18 cellular contexts compared by ENCODE assay signal in genomic region chr5:134819404-134819963, GRCh38. TPM values are rescaled to one million over a fixed set of nuclear protein-coding genes. Genes with fewer than 3 reads are reported as not detected.
DNase-seq lines count a peak whose midpoint lies in the region; ATAC-seq, FAIRE-seq and TF ChIP-seq lines count a peak whose summit lies in the region.
"Had no signal": no experiment of that assay in that cellular context is flagged by ENCODE, and none has a peak within 500 bp of the region (broad histone marks: within the 10 kb centered on the region; RNA-seq: fewer than 3 reads in every experiment).

No MANE protein-coding gene starts in this region.

- no peaks in the 10 kb centered on the region for H3K27me3 ChIP-seq in IMR-90 (ENCODE audit: control insufficient read depth, insufficient read depth, low read length)
- no peaks in the 10 kb centered on the region for H3K27me3 ChIP-seq in left lung

- no peaks in the 10 kb centered on the region for H3K9me3 ChIP-seq in IMR-90 (ENCODE audit: control insufficient read depth, insufficient read depth, low read length)
- no peaks in the 10 kb centered on the region for H3K9me3 ChIP-seq in left lung

- no peaks in the 10 kb centered on the region for H3K4me1 ChIP-seq in IMR-90 (ENCODE audit: control insufficient read depth, insufficient read depth, low read length)
- no peaks in the 10 kb centered on the region for H3K4me1 ChIP-seq in left lung

- POLR2A ChIA-PET in IMR-90 (lab: Charles Lee; ENCODE audit: unreplicated experiment), result no interaction called here

- H3K27ac ChIP-seq in IMR-90 (ENCODE audit: insufficient read depth, low read length), result no peak overlapping the region
- H3K27ac ChIP-seq in VCaP, result peak overlapping the region; percentile 85
- no peak overlapping the region for H3K27ac ChIP-seq in left lung
- H3K27ac ChIP-seq: 22Rv1 had no signal

- H2AK5ac ChIP-seq in IMR-90 (ENCODE audit: low read depth, low read length), result no peak overlapping the region

- H3K56ac ChIP-seq in IMR-90 (ENCODE audit: extremely low read depth, insufficient read depth, low read length), result no peak overlapping the region

- no peaks in the 10 kb centered on the region for H3K4me1 Mint-ChIP-seq in activated T-cell treated with anti-CD3 and anti-CD28 coated beads, Interleukin-2, amount 50 U/mL, for 72 hours (ENCODE audit: low read depth)
- H3K4me1 Mint-ChIP-seq in activated T-cell treated with anti-CD3 and anti-CD28 coated beads, Interleukin-2, amount 50 U/mL, for 24 hours (ENCODE audit: low read depth), result no peaks in the 10 kb centered on the region

- no CpG with 5 or more reads among the region's 4 CpGs for WGBS in IMR-90 (ENCODE audit: extremely low coverage in 2 of 2, insufficient read length in 1 of 2), 2 experiments

- H2BK120ac ChIP-seq in IMR-90 (ENCODE audit: low read depth, low read length), result no peak overlapping the region

- H3K4me3 ChIP-seq in IMR-90 (ENCODE audit: insufficient read depth, low read depth, low read length) (no peak overlapping the region), left lung (no peak overlapping the region)

- peaks cover 0 to 15% of the 10 kb centered on the region in 2 donors for H3K36me3 Mint-ChIP-seq in activated T-cell treated with anti-CD3 and anti-CD28 coated beads, Interleukin-2, amount 50 U/mL, for 72 hours (ENCODE audit: insufficient read depth in 2 of 2)
- H3K36me3 Mint-ChIP-seq in activated T-cell treated with anti-CD3 and anti-CD28 coated beads, Interleukin-2, amount 50 U/mL, for 24 hours (ENCODE audit: low read depth), result peaks cover 94% of the 10 kb centered on the region

- BruUV-seq in IMR-90 (replicated peaks; lab: Mats Ljungman, UMichigan), result no TSS peak

- no peak overlapping the region for H4K5ac ChIP-seq in IMR-90 (ENCODE audit: low read depth, low read length)

- peaks cover 0 to 7% of the 10 kb centered on the region in 2 experiments; a peak in 1 of 4 replicates for H3K79me1 ChIP-seq in IMR-90 (ENCODE audit: low read depth in 1 of 2, low read length in 2 of 2)

- H3K14ac ChIP-seq in IMR-90 (replicated peaks; ENCODE audit: low read depth, low read length), result no peak overlapping the region

- H3K36me3 ChIP-seq in IMR-90 (ENCODE audit: control insufficient read depth, insufficient read depth, low read length) (peaks cover 40% of the 10 kb centered on the region), left lung (peaks cover 3 to 95% of the 10 kb centered on the region in 2 donors)

- FAIRE-seq in HTR-8/SVneo (lab: Jason Lieb, UNC), result no peak

- H3K23ac ChIP-seq in IMR-90 (ENCODE audit: low read depth, low read length), result no peak overlapping the region

- H2BK15ac ChIP-seq in IMR-90 (ENCODE audit: low read depth, low read length), result no peak overlapping the region

- no peak for TF ChIP-seq POLR2A in IMR-90 (IDR thresholded peaks at IDR 0.05; ENCODE audit: low read depth, low read length)

- ATAC-seq in activated T-cell treated with anti-CD3 and anti-CD28 coated beads, Interleukin-2, amount 50 U/mL, for 72 hours (replicated peaks in 1 of 2), result no peak
- ATAC-seq in IMR-90 (ENCODE audit: low read depth) (no peak), left lung (peak; percentile 58), GM21717 (IDR thresholded peaks at IDR 0.05; ENCODE audit: unreplicated experiment) (no peak)

- no peak overlapping the region for H3K4me3 Mint-ChIP-seq in activated T-cell treated with anti-CD3 and anti-CD28 coated beads, Interleukin-2, amount 50 U/mL, for 72 hours
- no peak overlapping the region for H3K4me3 Mint-ChIP-seq in activated T-cell treated with anti-CD3 and anti-CD28 coated beads, Interleukin-2, amount 50 U/mL, for 24 hours

- DNase-seq in activated T-cell treated with anti-CD3 and anti-CD28 coated beads, Interleukin-2, amount 50 U/mL, for 72 hours, result no peak
- no peak for DNase-seq in activated T-cell treated with anti-CD3 and anti-CD28 coated beads, Interleukin-2, amount 50 U/mL, for 24 hours
- DNase-seq in IMR-90, result no peak
- no peak for DNase-seq in left lung
- no peak for DNase-seq in HTR-8/SVneo (ENCODE audit: insufficient read length, low spot score)
- DNase-seq in HK-2 (ENCODE audit: unreplicated experiment), result no peak
- DNase-seq: DMS153; GDM1; H7; KBM-7; NCI-H1694 treated with DMSO at 0.1 percent for 48 hours; NCI-H2107; NCI-H510A; NCI-H748 treated with DMSO at 0.1 percent for 48 hours; NK-92 treated with Interleukin-12 subunit alpha and Interleukin-12 subunit beta, amount 100 ng/mL, for 24 hours had no signal

- H3K4me2 ChIP-seq in IMR-90 (ENCODE audit: low read depth, low read length), result no peak overlapping the region

- H2AFZ ChIP-seq in IMR-90 (replicated peaks; ENCODE audit: low read length, poor library complexity), result no peak overlapping the region

- dilution Hi-C loops in IMR-90 (cut with HindIII; ENCODE audit: low sequenced_read_pairs, unreplicated experiment), result no loop called here

- no peak overlapping the region for H4K8ac ChIP-seq in IMR-90 (ENCODE audit: low read depth in 2 of 2, low read length in 2 of 2)

- no peak for TF ChIP-seq CTCF in IMR-90 (conservative IDR thresholded peaks at IDR 0.05; ENCODE audit: low read depth, low read length)
- TF ChIP-seq CTCF in VCaP (conservative IDR thresholded peaks at IDR 0.05), result no peak
- TF ChIP-seq CTCF in left lung (IDR thresholded peaks at IDR 0.05), result no peak

- no peak for TF ChIP-seq RAD21 in IMR-90 (IDR thresholded peaks at IDR 0.05; ENCODE audit: low read length)

- H3K27ac Mint-ChIP-seq in activated T-cell treated with anti-CD3 and anti-CD28 coated beads, Interleukin-2, amount 50 U/mL, for 72 hours, result peak overlapping the region; percentile 42
- H3K27ac Mint-ChIP-seq in activated T-cell treated with anti-CD3 and anti-CD28 coated beads, Interleukin-2, amount 50 U/mL, for 24 hours, result no peak overlapping the region

- no peak overlapping the region for H3K18ac ChIP-seq in IMR-90 (ENCODE audit: low read depth, low read length)

- H4K91ac ChIP-seq in IMR-90 (ENCODE audit: insufficient read depth, low read depth, low read length), result no peak overlapping the region

- no peak overlapping the region for H3K4ac ChIP-seq in IMR-90 (ENCODE audit: low read depth, low read length)

- H3K9me3 Mint-ChIP-seq in activated T-cell treated with anti-CD3 and anti-CD28 coated beads, Interleukin-2, amount 50 U/mL, for 72 hours, result no peaks in the 10 kb centered on the region
- no peaks in the 10 kb centered on the region for H3K9me3 Mint-ChIP-seq in activated T-cell treated with anti-CD3 and anti-CD28 coated beads, Interleukin-2, amount 50 U/mL, for 24 hours

- H2BK5ac ChIP-seq in IMR-90 (ENCODE audit: low read depth, low read length, poor library complexity, severe bottlenecking), result no peak overlapping the region

- H3K27me3 Mint-ChIP-seq in activated T-cell treated with anti-CD3 and anti-CD28 coated beads, Interleukin-2, amount 50 U/mL, for 72 hours (ENCODE audit: low read depth), result no peaks in the 10 kb centered on the region
- H3K27me3 Mint-ChIP-seq in activated T-cell treated with anti-CD3 and anti-CD28 coated beads, Interleukin-2, amount 50 U/mL, for 24 hours, result no peaks in the 10 kb centered on the region

- no peak overlapping the region for H3K9ac ChIP-seq in IMR-90 (ENCODE audit: low read depth, low read length)

- H4K20me1 ChIP-seq in IMR-90 (ENCODE audit: insufficient read depth, low read length), result no peaks in the 10 kb centered on the region

- intact Hi-C loops in IMR-90 (cut with micrococcal nuclease), result no loop called here
- intact Hi-C loops in left lung (cut with DNase I), result no loop called here

- H2BK20ac ChIP-seq in IMR-90 (ENCODE audit: low read depth, low read length), result no peak overlapping the region

- in situ Hi-C loops in IMR-90 (cut with MboI; ENCODE audit: low sequenced_read_pairs), result no loop called here

- 0 out of 2 replicates have a peak, but pooled peaks cover 4% of the 10 kb centered on the region for H3K9me1 ChIP-seq in IMR-90 (ENCODE audit: insufficient read depth, low read length)

- no peak overlapping the region for H2AK9ac ChIP-seq in IMR-90 (replicated peaks; ENCODE audit: low read depth, low read length, poor library complexity)

- CTCF ChIA-PET in IMR-90 (lab: Yijun Ruan, JAX), result no interaction called here

TF ChIP-seq in IMR-90, 13 proteins besides CTCF, POLR2A, EP300 and RAD21:
- TF ChIP-seq RCOR1 (IDR thresholded peaks at IDR 0.05; ENCODE audit: insufficient replicate concordance, low read length), result no peak
- no peak for TF ChIP-seq ELK1 (IDR thresholded peaks at IDR 0.05; ENCODE audit: borderline replicate concordance, low read depth, low read length)
- TF ChIP-seq SMC3 (IDR thresholded peaks at IDR 0.05; ENCODE audit: low read depth, low read length), result no peak
- no peak for TF ChIP-seq MAZ (IDR thresholded peaks at IDR 0.05; ENCODE audit: borderline replicate concordance, low read depth, low read length)
- no peak for TF ChIP-seq BHLHE40 (IDR thresholded peaks at IDR 0.05; ENCODE audit: low read depth, low read length)
- TF ChIP-seq MXI1 (IDR thresholded peaks at IDR 0.05; ENCODE audit: borderline replicate concordance, low read depth, low read length), result no peak
- TF ChIP-seq CEBPB (IDR thresholded peaks at IDR 0.05; ENCODE audit: low read depth, low read length), result peak; percentile 40

RNA-seq across cellular contexts. Expression of gene C5orf24, which starts 26.3 kb away (rescaled TPM):
- 10 to 100 TPM; 39.4 TPM for total RNA-seq in activated T-cell treated with anti-CD3 and anti-CD28 coated beads, Interleukin-2, amount 50 U/mL, for 72 hours
- total RNA-seq in IMR-90 (2012; rRNA removed) (29.8 and 53.9 TPM in 2 replicates), left lung (10 to 100 TPM; 50.8 to 64.4 TPM)
- 31.1 and 44.9 TPM in 2 replicates for polyA plus RNA-seq in IMR-90 (2012; rRNA removed)
- polyA plus RNA-seq in IMR-90 (2012; cell fraction: cytosol; rRNA removed), result 4.1 and 6.3 TPM in 2 replicates
- 14.3 and 55.7 TPM in 2 replicates for polyA plus RNA-seq in IMR-90 (2012; cell fraction: nucleus; rRNA removed; ENCODE audit: low replicate concordance)

RNA-seq across cellular contexts. Expression of gene TXNDC15, which starts 54.7 kb away (rescaled TPM):
- total RNA-seq in activated T-cell treated with anti-CD3 and anti-CD28 coated beads, Interleukin-2, amount 50 U/mL, for 72 hours, result 10 to 100 TPM; 46.9 TPM
- 101 and 125 TPM in 2 replicates for total RNA-seq in IMR-90 (2012; rRNA removed)
- 87.0 and 117 TPM in 2 replicates for polyA plus RNA-seq in IMR-90 (2012; rRNA removed)
- polyA plus RNA-seq in IMR-90 (2012; cell fraction: cytosol; rRNA removed), result 100 and 151 TPM in 2 replicates
- 60.2 and 79.7 TPM in 2 replicates for polyA plus RNA-seq in IMR-90 (2012; cell fraction: nucleus; rRNA removed; ENCODE audit: low replicate concordance)
- 10 to 100 TPM; 61.9 to 78.2 TPM for total RNA-seq in left lung
